27 cellular contexts compared by ENCODE assay signal in the genomic region with DNA sequence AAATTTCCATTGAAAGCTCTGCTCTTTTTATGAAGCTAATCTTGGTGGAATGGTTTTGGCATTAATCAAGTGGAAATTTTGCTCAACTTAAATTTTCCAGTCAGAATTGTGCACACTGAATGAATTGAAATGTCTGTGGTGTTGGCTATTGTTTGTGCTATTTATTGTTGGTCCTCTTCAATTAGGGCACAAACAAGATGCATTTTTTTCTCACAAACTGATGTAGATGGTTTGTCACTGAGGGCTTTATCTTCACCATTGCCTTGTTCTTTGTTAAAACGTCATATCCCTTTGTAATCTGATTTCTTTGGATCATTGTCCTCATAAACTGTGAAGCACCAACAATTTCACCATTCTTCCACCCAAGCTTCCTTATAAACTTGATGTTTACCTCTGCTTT.
"Had no signal": no experiment of that assay in that cellular context is flagged by ENCODE, and none has a peak within 500 bp of the region (broad histone marks: within the 10 kb centered on the region; RNA-seq: fewer than 3 reads in every experiment).

No MANE protein-coding gene starts in this region.

- H3K9ac ChIP-seq: KMS-11 had no signal

- H3K36me3 ChIP-seq: MG63 had no signal

- H3K9me3 ChIP-seq: MG63 had no signal

- DNase-seq: activated CD4-positive, CD25-positive, alpha-beta regulatory T cell; activated CD8-positive, alpha-beta memory T cell treated with anti-CD3 and anti-CD28 coated beads, Interleukin-2, amount 50 U/mL, for 48 hours; activated CD8-positive, alpha-beta T cell treated with anti-CD3 and anti-CD28 coated beads, Interleukin-2, amount 10 ng/mL, durations not matched to agents 7 days and 5 days; activated naive CD4-positive, alpha-beta T cell treated with Interleukin-2 at 50 U/mL for 16 hours; activated naive CD8-positive, alpha-beta T cell treated with anti-CD3 and anti-CD28 coated beads, Interleukin-2, amount 50 U/mL, for 24 hours; activated T-cell treated with anti-CD3 and anti-CD28 coated beads, Interleukin-2, amount 50 U/mL, for 1 hour; amniotic stem cell; MG63; MV-4-11; NCI-H1092 treated with DMSO at 0.1 percent for 48 hours; NCI-H1417 treated with DMSO at 0.1 percent for 48 hours; NCI-H1694 treated with DMSO at 0.1 percent for 48 hours; NCI-H2029 treated with DMSO at 0.1 percent for 48 hours; NCI-H345; NCI-H510A; NCI-H526 treated with DMSO at 0.1 percent for 48 hours; RPMI8226; T-cell; T-helper 2 cell; T1000 had no signal

- FAIRE-seq: astrocyte, TTC549 had no signal

- ATAC-seq: activated CD8-positive, alpha-beta T cell treated with anti-CD3 and anti-CD28 coated beads, Interleukin-2, amount 10 ng/mL, durations not matched to agents 7 days and 5 days; activated naive CD4-positive, alpha-beta T cell treated with anti-CD3 and anti-CD28 coated beads, Interleukin-2, amount 50 U/mL, for 72 hours; activated naive CD8-positive, alpha-beta T cell treated with anti-CD3 and anti-CD28 coated beads, Interleukin-2, amount 50 U/mL, for 24 hours; Panc1; Right ventricle myocardium inferior; T-cell had no signal

- H3K4me3 ChIP-seq: MG63, SK-N-MC had no signal

- H3K27ac ChIP-seq: KMS-11, SK-N-MC had no signal
